26 cellular contexts compared by ENCODE assay signal in the genomic region with DNA sequence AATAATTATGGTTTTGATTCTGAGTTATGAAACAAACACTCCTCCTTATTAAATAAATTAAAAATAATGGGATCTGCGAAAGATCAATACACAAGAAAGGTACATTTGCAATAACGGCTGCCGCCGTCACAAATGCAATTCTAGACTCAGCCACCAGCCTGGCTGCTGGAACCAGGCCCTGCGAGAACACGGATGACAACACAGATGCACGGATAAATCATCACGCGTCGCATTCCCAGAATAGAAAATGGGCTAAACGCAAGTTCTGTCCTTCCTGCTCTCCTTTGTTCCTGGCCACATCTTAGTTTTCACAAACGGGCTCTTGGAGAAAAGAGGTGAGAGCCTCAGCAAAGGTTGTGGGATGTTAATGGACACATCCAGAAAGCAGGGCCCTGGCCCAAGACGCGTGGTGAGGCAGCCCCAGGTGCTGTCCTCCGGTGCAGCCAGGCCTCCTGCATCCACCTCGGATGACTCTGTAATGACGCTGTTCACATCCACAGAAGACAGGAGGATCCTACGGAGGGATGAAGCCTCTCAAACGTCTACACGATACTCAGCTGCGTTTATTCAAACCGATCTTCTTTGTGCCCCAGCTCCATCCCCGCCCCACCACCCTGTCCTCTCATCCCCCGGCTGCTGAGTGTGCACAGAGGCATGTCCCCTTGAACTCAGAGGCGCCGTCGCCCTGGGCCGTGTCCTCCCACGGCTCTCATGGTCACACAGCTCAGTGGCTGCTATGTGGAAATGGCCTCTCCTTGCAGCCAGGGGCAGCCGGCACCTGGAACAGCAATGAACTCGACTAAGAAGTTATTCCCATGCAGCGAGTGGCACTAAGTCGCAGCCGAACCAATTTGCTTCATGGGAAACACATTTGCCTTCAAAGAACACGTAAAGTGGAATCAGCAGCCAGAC.
A peak's percentile ranks its signal among the peaks of the same experiment; 100 is the strongest.
DNase-seq lines count a peak whose midpoint lies in the region; ATAC-seq, FAIRE-seq and TF ChIP-seq lines count a peak whose summit lies in the region.
"Had no signal": no experiment of that assay in that cellular context is flagged by ENCODE, and none has a peak within 500 bp of the region (broad histone marks: within the 10 kb centered on the region; RNA-seq: fewer than 3 reads in every experiment).

No MANE protein-coding gene starts in this region.

- H3K9me3 Mint-ChIP-seq in chondrocyte (ENCODE audit: low read depth) (no peaks in the 10 kb centered on the region), neural progenitor cell (no peaks in the 10 kb centered on the region), mesothelial cell of epicardium (no peaks in the 10 kb centered on the region)
- H3K9me3 Mint-ChIP-seq: CD4-positive, alpha-beta memory T cell had no signal

- H3K9me3 ChIP-seq in neural progenitor cell (ENCODE audit: low read depth) (no peaks in the 10 kb centered on the region), osteoblast (ENCODE audit: low read depth, low read length) (no peaks in the 10 kb centered on the region)
- H3K9me3 ChIP-seq: A549; BE2C; BLaER1 treated with 17β-estradiol and CSF1 and Interleukin-3, amounts not matched to agents 10 nM and 100 nM had no signal

- no peak overlapping the region for H3K9ac ChIP-seq in neural progenitor cell
- H3K9ac ChIP-seq: BLaER1 treated with 17β-estradiol and CSF1 and Interleukin-3, amounts not matched to agents 10 nM and 100 nM had no signal

- TF ChIP-seq CTCF in chondrocyte (IDR thresholded peaks at IDR 0.05) = no peak
- no peak for TF ChIP-seq CTCF in neural progenitor cell (IDR thresholded peaks at IDR 0.05)
- no peak for TF ChIP-seq CTCF in osteoblast (IDR thresholded peaks at IDR 0.05; ENCODE audit: extremely low read depth, low read depth, low read length)
- TF ChIP-seq CTCF in mesothelial cell of epicardium (IDR thresholded peaks at IDR 0.05; ENCODE audit: unreplicated experiment) = no peak

- H3F3A ChIP-seq in neural progenitor cell (ENCODE audit: low read depth) = no peaks in the 10 kb centered on the region

- H3K4me1 Mint-ChIP-seq in chondrocyte (ENCODE audit: low read depth) (no peaks in the 10 kb centered on the region), neural progenitor cell (peaks cover 24% of the 10 kb centered on the region), mesothelial cell of epicardium (no peaks in the 10 kb centered on the region)
- H3K4me1 Mint-ChIP-seq: CD14-positive monocyte; CD4-positive, alpha-beta memory T cell; GM23338 had no signal

- peak; percentile 77 for DNase-seq in chondrocyte (ENCODE audit: low spot score)
- DNase-seq in left kidney (ENCODE audit: low read depth, low spot score) = peak; percentile 68
- DNase-seq in neural progenitor cell (ENCODE audit: low spot score) = no peak
- peak; percentile 75 for DNase-seq in osteoblast (ENCODE audit: insufficient read length, low spot score, missing footprints)
- DNase-seq in RCC 7860 (ENCODE audit: low spot score) = no peak
- DNase-seq in EL = no peak
- no peak for DNase-seq in mesothelial cell of epicardium (ENCODE audit: low spot score in 2 of 2, unreplicated experiment in 2 of 2)
- DNase-seq: 8988T; ACHN; AML-193; BE2C; Calu3; CD4-positive, alpha-beta memory T cell; COR-L47; DMS53; DMS79 treated with DMSO at 0.1 percent for 48 hours; H9 had no signal

- H3K4me3 Mint-ChIP-seq in chondrocyte (ENCODE audit: unreplicated experiment) (no peak overlapping the region), neural progenitor cell (peak overlapping the region; percentile 58), mesothelial cell of epicardium (no peak overlapping the region)
- H3K4me3 Mint-ChIP-seq: CD14-positive monocyte; CD4-positive, alpha-beta memory T cell; GM23338; H9 had no signal

- H3K27me3 Mint-ChIP-seq in chondrocyte (ENCODE audit: low read depth) (peaks cover 31% of the 10 kb centered on the region), neural progenitor cell (ENCODE audit: insufficient read depth, low read depth) (peaks cover 11% of the 10 kb centered on the region), mesothelial cell of epicardium (ENCODE audit: low read depth) (peaks cover 27% of the 10 kb centered on the region)

- H3K27ac Mint-ChIP-seq in chondrocyte (ENCODE audit: unreplicated experiment) = no peak overlapping the region
- no peak overlapping the region for H3K27ac Mint-ChIP-seq in neural progenitor cell
- H3K27ac Mint-ChIP-seq in mesothelial cell of epicardium = no peak overlapping the region
- H3K27ac Mint-ChIP-seq: CD14-positive monocyte; CD4-positive, alpha-beta memory T cell; GM23338 had no signal

- H3K4me1 ChIP-seq in neural progenitor cell (no peaks in the 10 kb centered on the region), osteoblast (ENCODE audit: insufficient read depth, low read length) (no peaks in the 10 kb centered on the region)
- H3K4me1 ChIP-seq: A549, BE2C had no signal

- H3K27me3 ChIP-seq in neural progenitor cell (no peaks in the 10 kb centered on the region), osteoblast (ENCODE audit: insufficient read depth, low read length) (no peaks in the 10 kb centered on the region)
- H3K27me3 ChIP-seq: BE2C; BLaER1 treated with 17β-estradiol and CSF1 and Interleukin-3, amounts not matched to agents 10 nM and 100 nM had no signal

- H3K27ac ChIP-seq in neural progenitor cell = no peak overlapping the region
- no peak overlapping the region for H3K27ac ChIP-seq in osteoblast (ENCODE audit: low read depth, low read length)
- H3K27ac ChIP-seq: A549; BLaER1 treated with 17β-estradiol and CSF1 and Interleukin-3, amounts not matched to agents 10 nM and 100 nM had no signal

- no peaks in the 10 kb centered on the region for H4K20me1 ChIP-seq in neural progenitor cell (ENCODE audit: low read depth)
- H4K20me1 ChIP-seq in osteoblast (ENCODE audit: insufficient read depth, low read length) = no peaks in the 10 kb centered on the region
- H4K20me1 ChIP-seq: BLaER1 treated with 17β-estradiol and CSF1 and Interleukin-3, amounts not matched to agents 10 nM and 100 nM had no signal

- no peak overlapping the region for H2AFZ ChIP-seq in neural progenitor cell (replicated peaks)
- no peak overlapping the region for H2AFZ ChIP-seq in osteoblast (ENCODE audit: low read length)
- H2AFZ ChIP-seq: GM23338 had no signal

- H3K36me3 Mint-ChIP-seq in chondrocyte (ENCODE audit: low read depth) (no peaks in the 10 kb centered on the region), neural progenitor cell (no peaks in the 10 kb centered on the region), mesothelial cell of epicardium (no peaks in the 10 kb centered on the region)
- H3K36me3 Mint-ChIP-seq: CD14-positive monocyte; CD4-positive, alpha-beta memory T cell had no signal

- no peaks in the 10 kb centered on the region for H3K79me2 ChIP-seq in neural progenitor cell (ENCODE audit: low read depth)
- H3K79me2 ChIP-seq in osteoblast (ENCODE audit: insufficient read depth, low read length) = no peaks in the 10 kb centered on the region

- no peak for FAIRE-seq in RCC 7860 (lab: Jason Lieb, UNC)
- FAIRE-seq: A549, G401.6, GM12878, GM19239 had no signal

- H3K36me3 ChIP-seq in neural progenitor cell (no peaks in the 10 kb centered on the region), osteoblast (ENCODE audit: insufficient read depth, low read length) (no peaks in the 10 kb centered on the region)
- H3K36me3 ChIP-seq: BE2C; BLaER1 treated with 17β-estradiol and CSF1 and Interleukin-3, amounts not matched to agents 10 nM and 100 nM had no signal

- H3K4me2 ChIP-seq in neural progenitor cell = no peak overlapping the region
- no peak overlapping the region for H3K4me2 ChIP-seq in osteoblast (ENCODE audit: insufficient read depth, low read length)
- H3K4me2 ChIP-seq: A549; BLaER1 treated with 17β-estradiol and CSF1 and Interleukin-3, amounts not matched to agents 10 nM and 100 nM; GM23338 had no signal

- H3K4me3 ChIP-seq in neural progenitor cell (no peak overlapping the region), osteoblast (ENCODE audit: insufficient read depth, low read length) (no peak overlapping the region)
- H3K4me3 ChIP-seq: A549; BLaER1 treated with 17β-estradiol and CSF1 and Interleukin-3, amounts not matched to agents 10 nM and 100 nM; GM12878; GM23338 had no signal

- ATAC-seq in GM19395 (IDR thresholded peaks at IDR 0.05; ENCODE audit: unreplicated experiment) = no peak
- ATAC-seq: A549, GM12878, GM23338, HCT116 had no signal

Comparison
In these comparisons a context has a peak if more than half of its experiments do, and no peak if none do; other contexts are left out.
1. DNase-seq: peak in chondrocyte (single experiment), left kidney (single experiment) and osteoblast (single experiment); none in neural progenitor cell (single experiment), RCC 7860 (single experiment), EL (single experiment) and mesothelial cell of epicardium (0 of 2).